11 cellular contexts compared by ENCODE assay signal in the genomic region with DNA sequence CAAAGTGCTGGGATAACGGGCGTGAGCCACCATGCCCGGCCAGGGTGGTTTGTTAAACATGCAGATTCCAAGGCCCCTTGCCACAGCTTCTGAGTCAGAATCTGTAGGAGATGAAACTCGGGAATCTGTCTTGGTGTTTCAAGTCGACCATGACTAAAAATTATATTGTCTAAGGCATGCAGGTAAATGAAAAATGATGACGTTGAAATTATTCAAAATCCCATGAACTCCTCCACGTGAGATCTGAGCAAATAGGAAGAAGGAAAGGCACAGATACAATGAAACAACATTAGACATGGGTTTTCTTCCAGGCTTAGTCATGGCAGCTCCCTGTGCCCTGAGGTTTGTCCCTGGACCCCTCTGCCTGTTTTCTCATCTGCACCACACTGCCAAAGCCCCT.
"Had no signal": no experiment of that assay in that cellular context is flagged by ENCODE, and none has a peak within 500 bp of the region (broad histone marks: within the 10 kb centered on the region; RNA-seq: fewer than 3 reads in every experiment).

No MANE protein-coding gene starts in this region.

- H2AFZ ChIP-seq: GM23248 had no signal

- H3K4me1 ChIP-seq: HAP-1 had no signal

- ATAC-seq: HCT116 had no signal

- H3K4me3 ChIP-seq: GM23248, HAP-1 had no signal

- H3K4me2 ChIP-seq: KMS-11 had no signal

- H3K9me3 ChIP-seq: HAP-1 had no signal

- H3K27ac Mint-ChIP-seq: HFFc6 had no signal

- H3K4me3 Mint-ChIP-seq: HFFc6 had no signal

- DNase-seq: GM23248, GOT3, HFFc6, IMR-90, Karpas-422, KBM-7 had no signal

- H3K9ac ChIP-seq: GM23248, KMS-11 had no signal

- H3K36me3 ChIP-seq: HAP-1 had no signal

- H3K27ac ChIP-seq: GM23248, HL-60, KMS-11 had no signal

- FAIRE-seq: H54 had no signal
